9 cellular contexts compared by ENCODE assay signal in genomic region chr10:29804025-29804852, GRCh38.
DNase-seq lines count a peak whose midpoint lies in the region; ATAC-seq, FAIRE-seq and TF ChIP-seq lines count a peak whose summit lies in the region.
"Had no signal": no experiment of that assay in that cellular context is flagged by ENCODE, and none has a peak within 500 bp of the region (broad histone marks: within the 10 kb centered on the region; RNA-seq: fewer than 3 reads in every experiment).

No MANE protein-coding gene starts in this region.

- no TSS peak for BruUV-seq in HCT116 (replicated peaks; lab: Mats Ljungman, UMichigan)

- CTCF ChIA-PET in HCT116 (lab: Charles Lee): no interaction called here

- no peaks in the 10 kb centered on the region for H3K79me2 ChIP-seq in HCT116 (ENCODE audit: insufficient read depth, low read length)

- in situ Hi-C loops in ACHN (cut with HindIII; ENCODE audit: low pct_ligation_motif_present, low pct_unique_long_range_greater_than_20kb, low sequenced_read_pairs) (no loop called here), transverse colon (cut with MboI; ENCODE audit: low pct_ligation_motif_present in 1 of 4, low pct_unique_long_range_greater_than_20kb in 1 of 4, low sequenced_read_pairs in 3 of 4) (no loop called here)

- H3K36me3 ChIP-seq in HCT116 (ENCODE audit: control insufficient read depth in 1 of 2, insufficient read depth in 2 of 2, low read length in 2 of 2): no peaks in the 10 kb centered on the region
- no peaks in the 10 kb centered on the region for H3K36me3 ChIP-seq in kidney (ENCODE audit: control insufficient read depth in 1 of 2, insufficient read depth in 2 of 2, low read length in 2 of 2)
- H3K36me3 ChIP-seq in transverse colon: no peaks in the 10 kb centered on the region

- H3K4me1 ChIP-seq in HCT116 (ENCODE audit: control insufficient read depth in 1 of 2, insufficient read depth in 2 of 2, low read length in 2 of 2): peaks cover 15 to 39% of the 10 kb centered on the region in 2 experiments
- peaks cover 6 to 9% of the 10 kb centered on the region in 2 donors for H3K4me1 ChIP-seq in kidney (ENCODE audit: control insufficient read depth in 1 of 2, insufficient read depth in 1 of 2, low read depth in 1 of 2, low read length in 2 of 2)
- H3K4me1 ChIP-seq in transverse colon: peaks cover 12 to 31% (median 21%) of the 10 kb centered on the region in 4 donors

- H2AFZ ChIP-seq in HCT116 (ENCODE audit: low read depth, low read length, poor library complexity, severe bottlenecking): peak overlapping the region; percentile 73

- no peak for TF ChIP-seq RAD21 in HCT116 (IDR thresholded peaks at IDR 0.05; ENCODE audit: low read depth)

- H3K9me3 Mint-ChIP-seq in activated T-cell treated with anti-CD3 and anti-CD28 coated beads, Interleukin-2, amount 50 U/mL, for 72 hours: peaks cover 3 to 6% of the 10 kb centered on the region in 2 donors
- H3K9me3 Mint-ChIP-seq in stimulated activated naive B cell treated with anti-CD40 and anti-IgM and Interleukin-4, amounts not matched to agents 10 μg/mL and 1 μg/mL and 100 μg/mL, for 72 hours: peaks cover 7 to 12% of the 10 kb centered on the region in 2 donors

- H3K27ac ChIP-seq in HCT116 (ENCODE audit: low read depth, low read length) (peak overlapping the region; percentile 31), kidney (ENCODE audit: low read depth in 2 of 2, low read length in 2 of 2) (peak overlapping the region; percentile 2 to 66), transverse colon (peak overlapping the region; percentile 70 to 87 (median 72))

- FAIRE-seq in kidney (lab: Jason Lieb, UNC): no peak
- no peak for FAIRE-seq in D721Med (lab: Jason Lieb, UNC)

- H3K9me3 ChIP-seq in HCT116 (ENCODE audit: control insufficient read depth in 1 of 2, insufficient read depth in 1 of 2, low read depth in 1 of 2, low read length in 2 of 2): no peaks in the 10 kb centered on the region
- H3K9me3 ChIP-seq in kidney (ENCODE audit: control insufficient read depth in 1 of 2, low read length in 2 of 2): no peaks in the 10 kb centered on the region
- H3K9me3 ChIP-seq in transverse colon: no peaks in the 10 kb centered on the region

- intact Hi-C loops in HCT116 (cut with micrococcal nuclease): no loop called here
- intact Hi-C loops in kidney (cut with DNase I): no loop called here
- intact Hi-C loops in transverse colon (cut with DNase I; ENCODE audit: low total_unique reads): loop anchor here (5.0 to 10.0 kb wide), 2 partner anchors 38 to 69 kb away; no protein-coding TSS in a partner anchor

- H3K27me3 ChIP-seq in HCT116 (ENCODE audit: insufficient read depth, low read length): no peaks in the 10 kb centered on the region
- H3K27me3 ChIP-seq in transverse colon: no peaks in the 10 kb centered on the region

- H3K4me2 ChIP-seq in HCT116 (ENCODE audit: low read length): peak overlapping the region; percentile 72

- H3K9ac ChIP-seq in HCT116 (ENCODE audit: low read length) (no peak overlapping the region), kidney (ENCODE audit: low read length in 2 of 2) (no peak overlapping the region)

- H3K27ac Mint-ChIP-seq in activated T-cell treated with anti-CD3 and anti-CD28 coated beads, Interleukin-2, amount 50 U/mL, for 72 hours: no peak overlapping the region
- H3K27ac Mint-ChIP-seq in stimulated activated naive B cell treated with anti-CD40 and anti-IgM and Interleukin-4, amounts not matched to agents 10 μg/mL and 1 μg/mL and 100 μg/mL, for 72 hours: no peak overlapping the region
- H3K27ac Mint-ChIP-seq: stimulated activated naive CD8-positive, alpha-beta T cell treated with anti-CD3 and anti-CD28 coated beads, Interleukin-15, Interleukin-2, amounts not matched to agents 100 ng/mL and 50 ng/mL, for 24 hours had no signal

- peaks cover 0 to 3% of the 10 kb centered on the region in 2 donors for H3K36me3 Mint-ChIP-seq in activated T-cell treated with anti-CD3 and anti-CD28 coated beads, Interleukin-2, amount 50 U/mL, for 72 hours (ENCODE audit: insufficient read depth in 2 of 2)
- no peaks in the 10 kb centered on the region for H3K36me3 Mint-ChIP-seq in stimulated activated naive B cell treated with anti-CD40 and anti-IgM and Interleukin-4, amounts not matched to agents 10 μg/mL and 1 μg/mL and 100 μg/mL, for 72 hours

- RAD21 ChIA-PET in HCT116 (lab: Charles Lee; ENCODE audit: low non-redundant PET in 1 of 2, low total read pairs in 2 of 2, uncharacterized antibody in 2 of 2, unreplicated experiment in 2 of 2): no interaction called here

- peak overlapping the region in 1 of 2 experiments; percentile 35; a peak in 2 of 4 replicates for H3K4me3 ChIP-seq in HCT116 (replicated peaks in 1 of 2; ENCODE audit: low read depth in 1 of 2, low read length in 2 of 2)
- no peak overlapping the region for H3K4me3 ChIP-seq in kidney (ENCODE audit: low read length in 2 of 2)
- no peak overlapping the region for H3K4me3 ChIP-seq in transverse colon

- peaks cover 21% of the 10 kb centered on the region for H3K4me1 Mint-ChIP-seq in activated T-cell treated with anti-CD3 and anti-CD28 coated beads, Interleukin-2, amount 50 U/mL, for 72 hours (ENCODE audit: low read depth)
- H3K4me1 Mint-ChIP-seq in stimulated activated naive B cell treated with anti-CD40 and anti-IgM and Interleukin-4, amounts not matched to agents 10 μg/mL and 1 μg/mL and 100 μg/mL, for 72 hours: peaks cover 2 to 6% of the 10 kb centered on the region in 2 donors

- no peaks in the 10 kb centered on the region for H3K9me2 ChIP-seq in HCT116 (ENCODE audit: insufficient read depth)

- TF ChIP-seq CTCF in HCT116 (IDR thresholded peaks at IDR 0.05 in 2 of 3, conservative IDR thresholded peaks at IDR 0.05 in 1 of 3; ENCODE audit: borderline replicate concordance in 1 of 3, insufficient read depth in 1 of 3, low read depth in 2 of 3, low read length in 2 of 3) (no peak), kidney (IDR thresholded peaks at IDR 0.05; ENCODE audit: borderline replicate concordance, extremely low read depth, insufficient read depth) (no peak), transverse colon (IDR thresholded peaks at IDR 0.05) (no peak), D721Med (IDR thresholded peaks at IDR 0.05; ENCODE audit: insufficient read depth, missing control alignments) (no peak)

- POLR2A ChIA-PET in HCT116 (lab: Charles Lee): no interaction called here

- H4K20me1 ChIP-seq in HCT116 (ENCODE audit: insufficient read depth): no peaks in the 10 kb centered on the region

- WGBS in transverse colon (ENCODE audit: low coverage in 1 of 2), 2 donors: 0 to 66% methylated on average over 1 to 5 of the region's 5 CpGs

- no peak for TF ChIP-seq EP300 in transverse colon (IDR thresholded peaks at IDR 0.05; ENCODE audit: low read depth)

- ATAC-seq in HCT116: peak; percentile 81
- ATAC-seq in activated T-cell treated with anti-CD3 and anti-CD28 coated beads, Interleukin-2, amount 50 U/mL, for 72 hours (replicated peaks in 1 of 2): peak; percentile 84 to 91
- no peak for ATAC-seq in stimulated activated naive B cell treated with anti-CD40 and anti-IgM and Interleukin-4, amounts not matched to agents 10 μg/mL and 1 μg/mL and 100 μg/mL, for 72 hours (replicated peaks)
- no peak for ATAC-seq in HG02870 (IDR thresholded peaks at IDR 0.05; ENCODE audit: unreplicated experiment)

- no peak for TF ChIP-seq POLR2A in HCT116 (IDR thresholded peaks at IDR 0.05; ENCODE audit: borderline replicate concordance, extremely low read depth, insufficient read depth, insufficient read length)
- no peak for TF ChIP-seq POLR2A in transverse colon (IDR thresholded peaks at IDR 0.05)

- peak; percentile 89 for DNase-seq in ACHN
- peak; percentile 66 for DNase-seq in HCT116 (ENCODE audit: low read depth, low spot score)
- DNase-seq in activated T-cell treated with anti-CD3 and anti-CD28 coated beads, Interleukin-2, amount 50 U/mL, for 72 hours: peak; percentile 42 to 48
- DNase-seq in kidney: peak; percentile 81
- DNase-seq in transverse colon: peak; percentile 52
- DNase-seq in stimulated activated naive B cell treated with anti-CD40 and anti-IgM and Interleukin-4, amounts not matched to agents 10 μg/mL and 1 μg/mL and 100 μg/mL, for 72 hours: no peak
- no peak for DNase-seq in D721Med (ENCODE audit: insufficient read length, low spot score)

- H3K27me3 Mint-ChIP-seq in activated T-cell treated with anti-CD3 and anti-CD28 coated beads, Interleukin-2, amount 50 U/mL, for 72 hours (ENCODE audit: low read depth): peaks cover 31% of the 10 kb centered on the region
- H3K27me3 Mint-ChIP-seq in stimulated activated naive B cell treated with anti-CD40 and anti-IgM and Interleukin-4, amounts not matched to agents 10 μg/mL and 1 μg/mL and 100 μg/mL, for 72 hours: peaks cover 0 to 6% of the 10 kb centered on the region in 2 donors

- peak overlapping the region; percentile 50 to 53 for H3K4me3 Mint-ChIP-seq in activated T-cell treated with anti-CD3 and anti-CD28 coated beads, Interleukin-2, amount 50 U/mL, for 72 hours
- no peak overlapping the region for H3K4me3 Mint-ChIP-seq in stimulated activated naive B cell treated with anti-CD40 and anti-IgM and Interleukin-4, amounts not matched to agents 10 μg/mL and 1 μg/mL and 100 μg/mL, for 72 hours
- H3K4me3 Mint-ChIP-seq: stimulated activated naive CD8-positive, alpha-beta T cell treated with anti-CD3 and anti-CD28 coated beads, Interleukin-15, Interleukin-2, amounts not matched to agents 100 ng/mL and 50 ng/mL, for 24 hours had no signal

TF ChIP-seq in HCT116, 20 proteins besides CTCF, POLR2A, EP300 and RAD21 (continues in another document):
- TF ChIP-seq EGR1 (IDR thresholded peaks at IDR 0.05; ENCODE audit: low read depth) (no peak), ZBTB33 (IDR thresholded peaks at IDR 0.05; ENCODE audit: extremely low read depth, insufficient replicate concordance, low read length) (no peak), SP1 (IDR thresholded peaks at IDR 0.05; ENCODE audit: low read depth) (peak; percentile 81), JUND (IDR thresholded peaks at IDR 0.05) (peak; percentile 75), SRF (IDR thresholded peaks at IDR 0.05; ENCODE audit: low read depth) (peak; percentile 3; the same call in 1 of the 2 replicates)

Comparison
In these comparisons a context has a peak if more than half of its experiments do, and no peak if none do; other contexts are left out.
1. DNase-seq: peak in ACHN (single experiment), HCT116 (single experiment), activated T-cell treated with anti-CD3 and anti-CD28 coated beads, Interleukin-2, amount 50 U/mL, for 72 hours (2 of 2), kidney (single experiment) and transverse colon (single experiment); none in stimulated activated naive B cell treated with anti-CD40 and anti-IgM and Interleukin-4, amounts not matched to agents 10 μg/mL and 1 μg/mL and 100 μg/mL, for 72 hours (single experiment) and D721Med (single experiment).
2. ATAC-seq: peak in HCT116 (single experiment) and activated T-cell treated with anti-CD3 and anti-CD28 coated beads, Interleukin-2, amount 50 U/mL, for 72 hours (2 of 2); none in stimulated activated naive B cell treated with anti-CD40 and anti-IgM and Interleukin-4, amounts not matched to agents 10 μg/mL and 1 μg/mL and 100 μg/mL, for 72 hours (0 of 2) and HG02870 (single experiment).
3. H3K4me3 Mint-ChIP-seq: peak in activated T-cell treated with anti-CD3 and anti-CD28 coated beads, Interleukin-2, amount 50 U/mL, for 72 hours (2 of 2); none in stimulated activated naive B cell treated with anti-CD40 and anti-IgM and Interleukin-4, amounts not matched to agents 10 μg/mL and 1 μg/mL and 100 μg/mL, for 72 hours (0 of 2).
4. Peak in every context shown above with its lines, with median percentiles within 50 percentile points of each other: H3K27ac ChIP-seq.